ENCODE assay signal across 10 cellular contexts in the genomic region with DNA sequence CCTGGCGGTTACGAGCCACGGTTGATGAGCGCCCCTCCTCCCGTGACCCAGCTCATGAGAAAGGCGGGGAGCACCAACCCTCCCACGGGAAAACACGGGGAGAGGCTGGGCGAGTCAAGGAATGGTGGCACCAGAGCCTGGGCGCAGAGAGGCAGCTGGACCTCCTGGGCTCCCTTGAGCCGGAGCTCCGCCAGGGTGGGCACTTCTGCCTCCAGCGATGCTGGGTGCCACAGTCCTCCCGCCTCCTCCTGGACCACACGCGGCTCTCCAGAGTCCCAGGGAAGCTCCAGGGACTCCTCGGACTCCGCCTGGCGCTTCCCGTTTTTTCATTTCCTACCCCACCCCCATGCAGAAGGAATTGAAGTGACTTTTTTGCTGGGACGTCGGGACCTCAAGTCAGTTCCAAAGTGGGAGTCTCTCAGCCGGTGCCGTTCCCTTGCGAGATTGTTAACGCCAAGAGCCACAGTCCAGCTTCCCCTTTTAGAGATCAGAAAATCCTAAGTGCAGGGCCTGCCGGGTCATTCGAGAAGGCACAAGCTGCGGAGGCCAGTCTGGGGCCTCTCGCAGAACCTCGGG. TPM values are rescaled to one million over a fixed set of nuclear protein-coding genes. Genes with fewer than 3 reads are reported as not detected.
A peak's percentile ranks its signal among the peaks of the same experiment; 100 is the strongest.
DNase-seq lines count a peak whose midpoint lies in the region; ATAC-seq, FAIRE-seq and TF ChIP-seq lines count a peak whose summit lies in the region.
"Had no signal": no experiment of that assay in that cellular context is flagged by ENCODE, and none has a peak within 500 bp of the region (broad histone marks: within the 10 kb centered on the region; RNA-seq: fewer than 3 reads in every experiment).

No MANE protein-coding gene starts in this region.

- H3K27me3 Mint-ChIP-seq in immature natural killer cell (ENCODE audit: low read depth in 3 of 3): peaks cover 67 to 93% (median 81%) of the 10 kb centered on the region in 3 donors

- H3K9ac ChIP-seq in BLaER1 (no peak overlapping the region), DND-41 (ENCODE audit: low read depth, low read length) (peak overlapping the region; percentile 57)

- no peak for TF ChIP-seq POLR2A in GM12891 (IDR thresholded peaks at IDR 0.05; ENCODE audit: low read depth, low read length)

- FAIRE-seq in GM12891 (lab: Jason Lieb, UNC): no peak
- FAIRE-seq: bronchial epithelial cell, D721Med had no signal

- peaks cover 8% of the 10 kb centered on the region for H3K79me2 ChIP-seq in DND-41 (ENCODE audit: insufficient read depth, low read length)

- ATAC-seq in DND-41 (ENCODE audit: insufficient read depth, low read depth) (no peak), GM18517 (IDR thresholded peaks at IDR 0.05; ENCODE audit: unreplicated experiment) (no peak)

- H3K4me3 ChIP-seq in BLaER1 (peak overlapping the region; percentile 59), DND-41 (ENCODE audit: low read depth in 1 of 2, low read length in 2 of 2) (peak overlapping the region; percentile 13 to 58; a peak in 3 of 4 replicates), foreskin fibroblast (ENCODE audit: low read depth in 1 of 2, low read length in 2 of 2) (no peak overlapping the region)

- peak overlapping the region in 3 of 5 donors; percentile 30 to 61 (median 41) for H3K4me3 Mint-ChIP-seq in immature natural killer cell

- peak overlapping the region; percentile 74 for H2AFZ ChIP-seq in DND-41 (ENCODE audit: low read depth, low read length)

- peak overlapping the region; percentile 84 for H3K4me2 ChIP-seq in BLaER1
- H3K4me2 ChIP-seq in DND-41 (ENCODE audit: insufficient read depth, low read length): peak overlapping the region; percentile 78

- H3K9me3 ChIP-seq in BLaER1: no peaks in the 10 kb centered on the region
- no peaks in the 10 kb centered on the region for H3K9me3 ChIP-seq in DND-41 (ENCODE audit: insufficient read depth, low read length, severe bottlenecking)

- H3K36me3 ChIP-seq in BLaER1: no peaks in the 10 kb centered on the region
- H3K36me3 ChIP-seq in DND-41 (ENCODE audit: insufficient read depth, low read length): no peaks in the 10 kb centered on the region

- peaks cover 0 to 3% (median 0%) of the 10 kb centered on the region in 3 donors for H3K36me3 Mint-ChIP-seq in immature natural killer cell

- peaks cover 100% of the 10 kb centered on the region for H3K27me3 ChIP-seq in BLaER1
- H3K27me3 ChIP-seq in DND-41 (ENCODE audit: insufficient read depth, low read length, poor library complexity): peaks cover 43% of the 10 kb centered on the region

- DNase-seq in DND-41 (no peak), OCI-M1 (lab: John Stamatoyannopoulos, UW) (peak; percentile 62), immature natural killer cell (no peak), foreskin fibroblast (no peak), GM12891 (ENCODE audit: insufficient read length, low spot score) (no peak), SHP77 (lab: John Stamatoyannopoulos, UW) (no peak)

- peaks cover 28 to 47% of the 10 kb centered on the region in 2 donors for H3K4me1 Mint-ChIP-seq in immature natural killer cell

- H4K20me1 ChIP-seq in BLaER1 (peaks cover 99% of the 10 kb centered on the region), DND-41 (ENCODE audit: insufficient read depth, low read length) (no peaks in the 10 kb centered on the region)

- H3K27ac ChIP-seq in BLaER1 (no peak overlapping the region), DND-41 (ENCODE audit: low read length) (peak overlapping the region; percentile 71)

- H3K4me1 ChIP-seq in BLaER1 (peaks cover 49% of the 10 kb centered on the region), DND-41 (ENCODE audit: insufficient read depth, low read length) (peaks cover 55% of the 10 kb centered on the region)

- TF ChIP-seq CTCF in DND-41 (IDR thresholded peaks at IDR 0.05; ENCODE audit: borderline replicate concordance, extremely low read depth, low read length, poor library complexity, severe bottlenecking) (no peak), foreskin fibroblast (IDR thresholded peaks at IDR 0.05; ENCODE audit: low read depth, low read length) (no peak)

- peak overlapping the region in 3 of 6 donors; percentile 40 to 86 (median 54) for H3K27ac Mint-ChIP-seq in immature natural killer cell

- peaks cover 0 to 7% (median 0%) of the 10 kb centered on the region in 6 donors for H3K9me3 Mint-ChIP-seq in immature natural killer cell

TF ChIP-seq in GM12891, 5 proteins besides CTCF, POLR2A, EP300 and RAD21:
- TF ChIP-seq POLR2AphosphoS5 (IDR thresholded peaks at IDR 0.05; ENCODE audit: low read depth, low read length) (no peak), POU2F2 (IDR thresholded peaks at IDR 0.05; ENCODE audit: low read depth, low read length) (no peak), SPI1 (IDR thresholded peaks at IDR 0.05; ENCODE audit: low read depth, low read length) (no peak), PAX5 (IDR thresholded peaks at IDR 0.05; ENCODE audit: insufficient read depth, low read length, severe bottlenecking) (no peak), TAF1 (IDR thresholded peaks at IDR 0.05; ENCODE audit: low read depth, low read length) (no peak)

RNA-seq across cellular contexts. Expression of a gene that starts 6.6 kb away (rescaled TPM):
- polyA plus RNA-seq in immature natural killer cell: 1 to 10 TPM in 2 of 3 donors, not detected in 1; 1.4 to 2.5 TPM
- 2.8 TPM for polyA plus RNA-seq in GM12891 (2012; ENCODE audit: low read depth, missing spikeins)

RNA-seq across cellular contexts. Expression of a gene that starts 25.6 kb away (rescaled TPM):
- under 1 TPM in 1 of 3 donors, not detected in 2; 0.33 TPM for polyA plus RNA-seq in immature natural killer cell
- polyA plus RNA-seq in GM12891 (2012; ENCODE audit: low read depth, missing spikeins): 0.47 TPM

RNA-seq across cellular contexts. Expression of a gene that starts 35.7 kb away (rescaled TPM):
- 1 to 10 TPM; 3.0 to 6.7 (median 4.9) TPM for polyA plus RNA-seq in immature natural killer cell
- polyA plus RNA-seq in GM12891 (2012; ENCODE audit: low read depth, missing spikeins): 17.1 TPM

Comparison
In these comparisons a context has a peak if more than half of its experiments do, and no peak if none do; other contexts are left out.
1. H3K4me3 ChIP-seq: peak in BLaER1 (single experiment) and DND-41 (2 of 2); none in foreskin fibroblast (0 of 2).